Comparison of ENCODE assay signal across 8 cellular contexts in genomic region chr7:123747620-123748141, GRCh38. TPM values are rescaled to one million over a fixed set of nuclear protein-coding genes. Genes with fewer than 3 reads are reported as not detected.
DNase-seq lines count a peak whose midpoint lies in the region; ATAC-seq lines count a peak whose summit lies in the region.

No MANE protein-coding gene starts in this region.

- H2BK120ac ChIP-seq in neuronal stem cell (ENCODE audit: low read depth, low read length), result no peak overlapping the region

- H3K27ac ChIP-seq in neuronal stem cell (replicated peaks; ENCODE audit: low read length), result peak overlapping the region; percentile 97

- no peak overlapping the region for H3K4ac ChIP-seq in neuronal stem cell (ENCODE audit: low read length)

- H3K4me1 ChIP-seq in neuronal stem cell (ENCODE audit: control insufficient read depth in 2 of 2, insufficient read depth in 1 of 2, low read depth in 1 of 2, low read length in 2 of 2), result peaks cover 0 to 9% of the 10 kb centered on the region in 2 donors

- H3K23ac ChIP-seq in neuronal stem cell (ENCODE audit: low read depth, low read length, poor library complexity), result no peak overlapping the region

- peaks cover 0 to 4% of the 10 kb centered on the region in 2 donors for H3K36me3 ChIP-seq in neuronal stem cell (replicated peaks in 1 of 2; ENCODE audit: control insufficient read depth in 2 of 2, insufficient read depth in 2 of 2, low read length in 2 of 2)

- peak overlapping the region; percentile 93 to 99 for H3K4me3 ChIP-seq in neuronal stem cell (ENCODE audit: low read length in 2 of 2)

- H3K4me3 Mint-ChIP-seq in activated naive CD8-positive, alpha-beta T cell treated with anti-CD3 and anti-CD28 coated beads for 36 hours, result peak overlapping the region; percentile 99

- no peak overlapping the region for H4K91ac ChIP-seq in neuronal stem cell (ENCODE audit: low read depth, low read length, poor library complexity)

- DNase-seq in CMK (ENCODE audit: low read depth) (peak; percentile 44), HT-29 (ENCODE audit: low spot score) (peak; percentile 88), OCI-M2 (lab: John Stamatoyannopoulos, UW; ENCODE audit: unreplicated experiment) (peak; percentile 61), glomerular visceral epithelial cell (ENCODE audit: extremely low spot score) (peak; percentile 79), neuronal stem cell (ENCODE audit: low spot score) (peak; percentile 46)
- DNase-seq in activated naive CD8-positive, alpha-beta T cell treated with anti-CD3 and anti-CD28 coated beads for 36 hours, result peak; percentile 19

- no peaks in the 10 kb centered on the region for H3K27me3 ChIP-seq in neuronal stem cell (ENCODE audit: control insufficient read depth in 3 of 3, insufficient read depth in 3 of 3, low read depth in 1 of 3, low read length in 3 of 3)

- H3K9me3 ChIP-seq in neuronal stem cell (replicated peaks in 1 of 2; ENCODE audit: control insufficient read depth in 2 of 2, insufficient read depth in 1 of 2, low read depth in 1 of 2, low read length in 2 of 2), result no peaks in the 10 kb centered on the region

- H2BK5ac ChIP-seq in neuronal stem cell (ENCODE audit: low read length), result no peak overlapping the region

- H4K8ac ChIP-seq in neuronal stem cell (ENCODE audit: low read depth, low read length), result no peak overlapping the region

- H2BK12ac ChIP-seq in neuronal stem cell (ENCODE audit: low read length), result no peak overlapping the region

- no peak overlapping the region for H2BK15ac ChIP-seq in neuronal stem cell (ENCODE audit: low read length)

- H3K4me1 Mint-ChIP-seq in activated naive CD8-positive, alpha-beta T cell treated with anti-CD3 and anti-CD28 coated beads for 36 hours, result peaks cover 55% of the 10 kb centered on the region

- no peak overlapping the region for H3K14ac ChIP-seq in neuronal stem cell (ENCODE audit: low read length)

- H3K27me3 Mint-ChIP-seq in activated naive CD8-positive, alpha-beta T cell treated with anti-CD3 and anti-CD28 coated beads for 36 hours, result no peaks in the 10 kb centered on the region

- H3K36me3 Mint-ChIP-seq in activated naive CD8-positive, alpha-beta T cell treated with anti-CD3 and anti-CD28 coated beads for 36 hours, result peaks cover 20% of the 10 kb centered on the region

- no CpG with 5 or more reads among the region's 12 CpGs for WGBS in neuronal stem cell (ENCODE audit: extremely low coverage in 2 of 2, insufficient read length in 2 of 2, insufficient replicate concordance in 1 of 2), 2 donors

- peak overlapping the region; percentile 95 for H3K27ac Mint-ChIP-seq in activated naive CD8-positive, alpha-beta T cell treated with anti-CD3 and anti-CD28 coated beads for 36 hours

- peak overlapping the region; percentile 68 for H3K4me2 ChIP-seq in neuronal stem cell (ENCODE audit: insufficient read depth, low read length, poor library complexity, severe bottlenecking)

- no peak overlapping the region for H3K9ac ChIP-seq in neuronal stem cell (ENCODE audit: low read depth, low read length, poor library complexity)

- no peak overlapping the region for H3K18ac ChIP-seq in neuronal stem cell (ENCODE audit: low read length)

- no peaks in the 10 kb centered on the region for H3K9me3 Mint-ChIP-seq in activated naive CD8-positive, alpha-beta T cell treated with anti-CD3 and anti-CD28 coated beads for 36 hours

- H2AFZ ChIP-seq in neuronal stem cell (ENCODE audit: low read length), result peak overlapping the region; percentile 94

- no peak for ATAC-seq in GM18868 (IDR thresholded peaks at IDR 0.05; ENCODE audit: unreplicated experiment)
- no peak for ATAC-seq in HG03097 (IDR thresholded peaks at IDR 0.05; ENCODE audit: low FRiP score, unreplicated experiment)

- peaks cover 2% of the 10 kb centered on the region for H3K79me1 ChIP-seq in neuronal stem cell (ENCODE audit: low read depth, low read length)

- no peak overlapping the region for H2AK5ac ChIP-seq in neuronal stem cell (ENCODE audit: low read depth, low read length)

RNA-seq across cellular contexts. Expression of gene WASL, which starts 1.1 kb away (rescaled TPM):
- total RNA-seq in HT-29 (2014; rRNA removed; shearing (Covaris generic)), result 8.9 and 9.7 TPM in 2 replicates
- total RNA-seq in activated naive CD8-positive, alpha-beta T cell treated with anti-CD3 and anti-CD28 coated beads for 36 hours, result 1 to 10 TPM; 5.1 to 5.5 TPM
- polyA plus RNA-seq in neuronal stem cell (2013, experiment 1 of 2), result 27.7 TPM
- polyA plus RNA-seq in neuronal stem cell (2013, experiment 2 of 2), result 28.8 TPM

Comparison
In these comparisons a context has a peak if more than half of its experiments do, and no peak if none do; other contexts are left out.
1. DNase-seq: peak in every context shown above with its lines; median percentile 88 in HT-29; 79 in glomerular visceral epithelial cell; 61 in OCI-M2; 46 in neuronal stem cell; 44 in CMK; 19 in activated naive CD8-positive, alpha-beta T cell treated with anti-CD3 and anti-CD28 coated beads for 36 hours.